In the genomic region with DNA sequence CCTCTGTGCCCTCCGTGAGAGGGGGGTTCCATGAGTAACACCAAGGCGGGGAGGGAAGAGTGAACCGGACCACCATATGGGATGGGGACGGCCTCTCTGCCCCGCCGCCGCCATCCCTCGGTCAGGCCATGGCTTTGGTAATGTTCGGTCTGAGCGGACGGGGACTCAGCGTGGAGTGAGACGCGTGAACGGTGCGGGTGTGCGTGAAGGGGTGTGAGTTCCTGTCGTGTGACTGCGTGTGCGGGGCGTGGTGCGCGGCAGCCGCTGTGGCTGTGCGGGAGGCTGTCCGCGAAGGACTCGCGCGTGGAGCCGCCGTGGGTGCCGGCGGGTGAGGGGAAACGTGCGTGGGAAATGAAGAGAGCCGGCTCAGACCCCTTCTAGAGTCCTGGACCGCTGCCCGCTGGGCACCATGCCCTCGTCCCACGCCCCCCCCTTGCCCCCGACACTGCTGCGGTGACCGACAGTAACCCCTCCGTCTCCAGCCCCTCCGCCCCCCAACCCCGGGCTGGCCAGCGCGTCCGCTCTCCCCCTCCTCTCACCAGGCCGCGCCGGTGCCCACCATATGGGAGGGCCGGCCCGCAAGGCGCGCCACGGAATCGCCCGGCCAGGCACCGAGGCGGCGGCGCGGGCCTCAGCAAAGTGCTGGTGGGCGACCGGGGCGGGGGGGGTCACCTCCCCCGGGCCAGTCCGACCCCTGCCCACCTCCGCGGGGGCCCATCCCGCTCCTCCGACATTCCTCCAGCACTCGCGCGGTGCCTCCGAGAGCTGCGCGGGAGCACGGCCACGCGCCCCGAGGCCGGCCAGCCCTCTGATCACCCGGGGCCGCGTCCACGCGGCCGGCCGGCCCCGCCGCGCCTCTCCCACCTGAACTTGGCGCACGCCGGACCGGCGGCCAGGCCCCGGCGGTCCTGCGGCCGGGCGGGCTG, we compare ENCODE assay signal across 8 cellular contexts. TPM values are rescaled to one million over a fixed set of nuclear protein-coding genes. Genes with fewer than 3 reads are reported as not detected.
DNase-seq lines count a peak whose midpoint lies in the region; TF ChIP-seq lines count a peak whose summit lies in the region.

No MANE protein-coding gene starts in this region.

- peak overlapping the region; percentile 72 for H2AFZ ChIP-seq in osteoblast (ENCODE audit: low read length)

- DNase-seq in stimulated activated naive CD4-positive, alpha-beta T cell (lab: John Stamatoyannopoulos, UW): peak in 4 of 6 experiments; percentile 10 to 17 (median 14)
- no peak for DNase-seq in stimulated activated naive CD4-positive, alpha-beta T cell treated with Interleukin-2 at 50 U/mL for 16 hours (lab: John Stamatoyannopoulos, UW)
- no peak for DNase-seq in activated CD4-positive, alpha-beta memory T cell treated with anti-CD3 and anti-CD28 coated beads, Interleukin-2, amount 10 ng/mL, durations not matched to agents 7 days and 5 days
- DNase-seq in globus pallidus (ENCODE audit: low spot score) (peak; percentile 54), osteoblast (ENCODE audit: insufficient read length, low spot score, missing footprints) (peak; percentile 93), GOT3 (lab: John Stamatoyannopoulos, UW) (no peak), NCI-H1105 (lab: John Stamatoyannopoulos, UW) (no peak), NOMO-1 treated with DMSO at 0.1 percent for 48 hours (lab: John Stamatoyannopoulos, UW; ENCODE audit: unreplicated experiment) (no peak)

- peaks cover 12% of the 10 kb centered on the region for H3K4me1 Mint-ChIP-seq in activated CD4-positive, alpha-beta memory T cell treated with anti-CD3 and anti-CD28 coated beads, Interleukin-2, amount 10 ng/mL, durations not matched to agents 7 days and 5 days

- TF ChIP-seq CTCF in osteoblast (IDR thresholded peaks at IDR 0.05; ENCODE audit: extremely low read depth, low read depth, low read length): no peak

- POLR2A ChIA-PET in activated CD4-positive, alpha-beta memory T cell treated with anti-CD3 and anti-CD28 coated beads, Interleukin-2, amount 10 ng/mL, durations not matched to agents 7 days and 5 days (lab: Charles Lee): no interaction called here

- peaks cover 39% of the 10 kb centered on the region for H3K27me3 Mint-ChIP-seq in activated CD4-positive, alpha-beta memory T cell treated with anti-CD3 and anti-CD28 coated beads, Interleukin-2, amount 10 ng/mL, durations not matched to agents 7 days and 5 days

- no peaks in the 10 kb centered on the region for H3K79me2 ChIP-seq in osteoblast (ENCODE audit: insufficient read depth, low read length)

- peaks cover 26% of the 10 kb centered on the region for H3K27me3 ChIP-seq in osteoblast (ENCODE audit: insufficient read depth, low read length)

- no peaks in the 10 kb centered on the region for H3K9me3 Mint-ChIP-seq in activated CD4-positive, alpha-beta memory T cell treated with anti-CD3 and anti-CD28 coated beads, Interleukin-2, amount 10 ng/mL, durations not matched to agents 7 days and 5 days

- no peaks in the 10 kb centered on the region for H4K20me1 ChIP-seq in osteoblast (ENCODE audit: insufficient read depth, low read length)

- peaks cover 19% of the 10 kb centered on the region for H3K4me1 ChIP-seq in osteoblast (ENCODE audit: insufficient read depth, low read length)

- peaks cover 12% of the 10 kb centered on the region for H3K9me3 ChIP-seq in osteoblast (ENCODE audit: low read depth, low read length)

- no peak overlapping the region for H3K27ac ChIP-seq in osteoblast (ENCODE audit: low read depth, low read length)

- H3K36me3 ChIP-seq in osteoblast (ENCODE audit: insufficient read depth, low read length): no peaks in the 10 kb centered on the region

- peak overlapping the region; percentile 55 for H3K4me3 Mint-ChIP-seq in activated CD4-positive, alpha-beta memory T cell treated with anti-CD3 and anti-CD28 coated beads, Interleukin-2, amount 10 ng/mL, durations not matched to agents 7 days and 5 days

- H3K4me2 ChIP-seq in osteoblast (ENCODE audit: insufficient read depth, low read length): peak overlapping the region; percentile 92

- peak overlapping the region; percentile 70 for H3K4me3 ChIP-seq in osteoblast (ENCODE audit: insufficient read depth, low read length)

- no peak overlapping the region for H3K27ac Mint-ChIP-seq in activated CD4-positive, alpha-beta memory T cell treated with anti-CD3 and anti-CD28 coated beads, Interleukin-2, amount 10 ng/mL, durations not matched to agents 7 days and 5 days

- CTCF ChIA-PET in activated CD4-positive, alpha-beta memory T cell treated with anti-CD3 and anti-CD28 coated beads, Interleukin-2, amount 10 ng/mL, durations not matched to agents 7 days and 5 days (lab: Charles Lee): no interaction called here

- no peaks in the 10 kb centered on the region for H3K36me3 Mint-ChIP-seq in activated CD4-positive, alpha-beta memory T cell treated with anti-CD3 and anti-CD28 coated beads, Interleukin-2, amount 10 ng/mL, durations not matched to agents 7 days and 5 days (ENCODE audit: low read depth)

RNA-seq across cellular contexts. Expression of a gene that starts 0.6 kb away (rescaled TPM):
- not detected for total RNA-seq in activated CD4-positive, alpha-beta memory T cell treated with anti-CD3 and anti-CD28 coated beads, Interleukin-2, amount 10 ng/mL, durations not matched to agents 7 days and 5 days
- 4.3 and 4.4 TPM in 2 replicates for total RNA-seq in osteoblast

RNA-seq across cellular contexts. Expression of a gene that starts 38.1 kb away (rescaled TPM):
- not detected for total RNA-seq in activated CD4-positive, alpha-beta memory T cell treated with anti-CD3 and anti-CD28 coated beads, Interleukin-2, amount 10 ng/mL, durations not matched to agents 7 days and 5 days
- not detected in 2 replicates for total RNA-seq in osteoblast

Comparison
In these comparisons a context has a peak if more than half of its experiments do, and no peak if none do; other contexts are left out.
1. DNase-seq: peak in stimulated activated naive CD4-positive, alpha-beta T cell (4 of 6), globus pallidus (single experiment) and osteoblast (single experiment); none in stimulated activated naive CD4-positive, alpha-beta T cell treated with Interleukin-2 at 50 U/mL for 16 hours (single experiment), activated CD4-positive, alpha-beta memory T cell treated with anti-CD3 and anti-CD28 coated beads, Interleukin-2, amount 10 ng/mL, durations not matched to agents 7 days and 5 days (single experiment), GOT3 (single experiment), NCI-H1105 (single experiment) and NOMO-1 treated with DMSO at 0.1 percent for 48 hours (single experiment).